In the genomic region with DNA sequence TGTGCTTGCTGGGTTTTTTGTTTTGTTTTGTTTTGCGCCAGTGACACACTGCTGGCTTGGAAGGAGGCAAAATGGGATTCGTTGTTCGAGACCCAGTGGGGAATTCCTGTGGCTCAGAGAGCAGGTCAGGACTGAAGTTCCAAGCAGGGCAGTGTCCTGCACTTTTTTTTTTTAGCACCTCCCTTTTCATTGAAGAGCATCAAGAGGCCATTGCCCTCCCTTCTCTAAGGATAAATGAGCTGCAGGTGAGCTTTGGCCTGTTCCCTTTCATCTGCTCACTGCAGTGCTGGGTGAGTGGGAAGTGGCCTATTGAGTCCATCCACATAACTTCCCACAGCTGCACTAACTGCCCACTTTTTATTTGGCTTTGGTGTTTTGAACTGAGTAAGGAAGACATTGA, we compare ENCODE assay signal across 19 cellular contexts.
DNase-seq lines count a peak whose midpoint lies in the region; ATAC-seq, FAIRE-seq and TF ChIP-seq lines count a peak whose summit lies in the region.
"Had no signal": no experiment of that assay in that cellular context is flagged by ENCODE, and none has a peak within 500 bp of the region (broad histone marks: within the 10 kb centered on the region; RNA-seq: fewer than 3 reads in every experiment).

No MANE protein-coding gene starts in this region.

- no peaks in the 10 kb centered on the region for H3K27me3 ChIP-seq in astrocyte (ENCODE audit: insufficient read depth, low read length)
- H3K27me3 ChIP-seq in HepG2 (ENCODE audit: control insufficient read depth in 1 of 2, insufficient read depth in 2 of 2, low read length in 2 of 2), result no peaks in the 10 kb centered on the region
- H3K27me3 ChIP-seq in stomach, result no peaks in the 10 kb centered on the region
- H3K27me3 ChIP-seq in CD4-positive, alpha-beta memory T cell (ENCODE audit: insufficient read depth, low read length), result no peaks in the 10 kb centered on the region
- H3K27me3 ChIP-seq: ascending aorta, BE2C, ovary had no signal

- no peaks in the 10 kb centered on the region for H3K27me3 Mint-ChIP-seq in astrocyte (ENCODE audit: low read depth, unreplicated experiment)
- no peaks in the 10 kb centered on the region for H3K27me3 Mint-ChIP-seq in CD4-positive, alpha-beta memory T cell
- H3K27me3 Mint-ChIP-seq: T-cell had no signal

- TF ChIP-seq RAD21 in HepG2 (CRISPR knock-in tag; IDR thresholded peaks at IDR 0.05), result no peak

- H3K36me3 ChIP-seq in astrocyte (ENCODE audit: insufficient read depth, low read length) (no peaks in the 10 kb centered on the region), HepG2 (replicated peaks in 1 of 2; ENCODE audit: control insufficient read depth in 1 of 2, insufficient read depth in 2 of 2, low read length in 2 of 2) (no peaks in the 10 kb centered on the region), stomach (peaks cover 0 to 11% (median 2%) of the 10 kb centered on the region in 4 donors)
- H3K36me3 ChIP-seq in CD4-positive, alpha-beta memory T cell (ENCODE audit: insufficient read depth, low read length), result no peaks in the 10 kb centered on the region
- H3K36me3 ChIP-seq: ascending aorta, ovary had no signal

- H3K79me2 ChIP-seq in astrocyte (ENCODE audit: insufficient read depth, low read length) (no peaks in the 10 kb centered on the region), HepG2 (ENCODE audit: insufficient read depth, low read length) (no peaks in the 10 kb centered on the region)

- POLR2A ChIA-PET in HepG2 (lab: Yijun Ruan, JAX), result no interaction called here
- POLR2A ChIA-PET in CD4-positive, alpha-beta memory T cell (lab: Charles Lee; ENCODE audit: partially characterized antibody), result no interaction called here

- no peak overlapping the region for H2AFZ ChIP-seq in astrocyte (ENCODE audit: low read depth, low read length)
- H2AFZ ChIP-seq in HepG2 (ENCODE audit: low read length), result no peak overlapping the region

- H4K20me1 ChIP-seq in astrocyte (ENCODE audit: insufficient read depth, low read length) (no peaks in the 10 kb centered on the region), HepG2 (ENCODE audit: insufficient read depth, low read length) (no peaks in the 10 kb centered on the region)

- no peaks in the 10 kb centered on the region for H3K9me3 ChIP-seq in astrocyte (ENCODE audit: insufficient read depth, low read depth, low read length)
- no peaks in the 10 kb centered on the region for H3K9me3 ChIP-seq in HepG2 (ENCODE audit: low read length)
- no peaks in the 10 kb centered on the region for H3K9me3 ChIP-seq in stomach
- H3K9me3 ChIP-seq in CD4-positive, alpha-beta memory T cell (ENCODE audit: control insufficient read depth in 1 of 2, low read length in 2 of 2), result no peaks in the 10 kb centered on the region
- H3K9me3 ChIP-seq: ascending aorta, BE2C, ovary had no signal

- H3K4me1 Mint-ChIP-seq in astrocyte (ENCODE audit: low read depth, unreplicated experiment), result peaks cover 18% of the 10 kb centered on the region
- H3K4me1 Mint-ChIP-seq in CD4-positive, alpha-beta memory T cell, result no peaks in the 10 kb centered on the region
- H3K4me1 Mint-ChIP-seq: T-cell had no signal

- H3K4me3 ChIP-seq in astrocyte (ENCODE audit: insufficient read depth, low read depth, low read length) (no peak overlapping the region), HepG2 (replicated peaks in 1 of 3; ENCODE audit: insufficient read depth in 1 of 3, low read depth in 2 of 3, low read length in 3 of 3) (peak overlapping the region in 1 of 3 experiments; percentile 1; a peak in 1 of 6 replicates), stomach (no peak overlapping the region), foreskin fibroblast (ENCODE audit: low read depth in 1 of 2, low read length in 2 of 2) (no peak overlapping the region)
- H3K4me3 ChIP-seq in CD4-positive, alpha-beta memory T cell (ENCODE audit: low read length in 2 of 2), result no peak overlapping the region
- H3K4me3 ChIP-seq: ascending aorta, ovary had no signal

- H3K36me3 Mint-ChIP-seq in astrocyte (ENCODE audit: low read depth, unreplicated experiment), result peaks cover 2% of the 10 kb centered on the region
- H3K36me3 Mint-ChIP-seq in CD4-positive, alpha-beta memory T cell, result no peaks in the 10 kb centered on the region
- H3K36me3 Mint-ChIP-seq: T-cell had no signal

- no peak for TF ChIP-seq CTCF in astrocyte (IDR thresholded peaks at IDR 0.05; ENCODE audit: insufficient read depth, low read depth, low read length)
- no peak for TF ChIP-seq CTCF in HepG2 (CRISPR knock-in tag; IDR thresholded peaks at IDR 0.05)
- TF ChIP-seq CTCF in stomach (IDR thresholded peaks at IDR 0.05), result no peak
- no peak for TF ChIP-seq CTCF in foreskin fibroblast (IDR thresholded peaks at IDR 0.05; ENCODE audit: low read depth, low read length)

- TF ChIP-seq POLR2A in HepG2 (IDR thresholded peaks at IDR 0.05; ENCODE audit: insufficient read depth in 1 of 2, low read depth in 2 of 2, low read length in 2 of 2), result no peak
- TF ChIP-seq POLR2A in stomach (IDR thresholded peaks at IDR 0.05), result no peak

- no peak overlapping the region for H3K4me3 Mint-ChIP-seq in astrocyte (ENCODE audit: unreplicated experiment)
- H3K4me3 Mint-ChIP-seq in CD4-positive, alpha-beta memory T cell, result no peak overlapping the region
- H3K4me3 Mint-ChIP-seq: T-cell had no signal

- in situ Hi-C loops in HepG2 (cut with HindIII; ENCODE audit: extremely low pct_ligation_motif_present, low pct_unique_long_range_greater_than_20kb), result no loop called here

- H3K4me1 ChIP-seq in astrocyte (ENCODE audit: insufficient read depth, low read length), result peaks cover 7% of the 10 kb centered on the region
- peaks cover 40% of the 10 kb centered on the region for H3K4me1 ChIP-seq in HepG2 (ENCODE audit: insufficient read depth, low read length)
- peaks cover 4 to 45% (median 12%) of the 10 kb centered on the region in 4 donors for H3K4me1 ChIP-seq in stomach
- no peaks in the 10 kb centered on the region for H3K4me1 ChIP-seq in CD4-positive, alpha-beta memory T cell (ENCODE audit: insufficient read depth, low read length)
- H3K4me1 ChIP-seq: ascending aorta, BE2C had no signal

- intact Hi-C loops in HepG2 (cut with micrococcal nuclease; ENCODE audit: unreplicated experiment), result loop anchor here (10.0 kb wide), 1 partner anchor 90 kb away; a partner anchor contains a TSS
- intact Hi-C loops in stomach (cut with DNase I; ENCODE audit: low total_unique reads), result no loop called here
- intact Hi-C loops in CD4-positive, alpha-beta memory T cell (cut with micrococcal nuclease), result no loop called here

- no peak overlapping the region for H3K27ac ChIP-seq in astrocyte (ENCODE audit: low read depth, low read length)
- peak overlapping the region; percentile 48 for H3K27ac ChIP-seq in HepG2 (ENCODE audit: extremely low read length, insufficient read depth, low read length)
- H3K27ac ChIP-seq in stomach, result peak overlapping the region; percentile 68 to 88 (median 85)
- no peak overlapping the region for H3K27ac ChIP-seq in CD4-positive, alpha-beta memory T cell (ENCODE audit: low read depth, low read length)
- H3K27ac ChIP-seq: ascending aorta, ovary had no signal

- H3K9ac ChIP-seq in astrocyte (ENCODE audit: low read length) (no peak overlapping the region), HepG2 (ENCODE audit: insufficient read depth, low read depth, low read length) (no peak overlapping the region)

- DNase-seq in HTR-8/SVneo (ENCODE audit: insufficient read length, low spot score), result no peak
- no peak for DNase-seq in astrocyte (ENCODE audit: low read depth)
- DNase-seq in HepG2 (ENCODE audit: low spot score), result peak; percentile 43
- DNase-seq in stomach, result no peak
- DNase-seq in CD4-positive, alpha-beta memory T cell, result no peak
- DNase-seq in SW 1271 (lab: John Stamatoyannopoulos, UW), result no peak
- DNase-seq in DMS 273 (lab: John Stamatoyannopoulos, UW; ENCODE audit: unreplicated experiment), result no peak
- no peak for DNase-seq in foreskin fibroblast
- DNase-seq: activated CD4-positive, alpha-beta T cell treated with anti-CD3 and anti-CD28 coated beads, Interleukin-2, amount 50 U/mL, for 48 hours; activated naive CD4-positive, alpha-beta T cell treated with Interleukin-2 at 50 U/mL for 16 hours; BE2C; cortex of kidney; GDM1; NCI-H1694 treated with DMSO at 0.1 percent for 48 hours; ovary; stimulated activated CD4-positive, alpha-beta T cell treated with anti-CD3 and anti-CD28 coated beads, Interleukin-4, amount 100 ng/mL, for 4 hours; substantia nigra; T-cell had no signal

- CTCF ChIA-PET in HepG2 (lab: Yijun Ruan, JAX; ENCODE audit: low intra/inter-chr PET ratio, low total read pairs), result no interaction called here
- CTCF ChIA-PET in CD4-positive, alpha-beta memory T cell (lab: Charles Lee; ENCODE audit: partially characterized antibody), result no interaction called here

- no peaks in the 10 kb centered on the region for H3K9me3 Mint-ChIP-seq in astrocyte (ENCODE audit: unreplicated experiment)
- H3K9me3 Mint-ChIP-seq in CD4-positive, alpha-beta memory T cell, result peaks cover 0 to 8% (median 1%) of the 10 kb centered on the region in 8 donors

- peak; percentile 79 for ATAC-seq in HepG2
- ATAC-seq: T-cell had no signal

- WGBS in HepG2 (ENCODE audit: low lambda C conversion rate), result 30% methylated on average over 3 of the region's 3 CpGs
- 66 to 78% (median 71%) methylated on average over 3 of the region's 3 CpGs for WGBS in stomach, 5 donors

- FAIRE-seq in HTR-8/SVneo (lab: Jason Lieb, UNC), result peak; percentile 80
- no peak for FAIRE-seq in astrocyte (lab: Jason Lieb, UNC)
- no peak for FAIRE-seq in HepG2 (lab: Jason Lieb, UNC)

- no TSS peak for BruUV-seq in HepG2 (replicated peaks; lab: Mats Ljungman, UMichigan)

- H3K4me2 ChIP-seq in astrocyte (ENCODE audit: low read length) (no peak overlapping the region), HepG2 (ENCODE audit: low read depth, low read length) (0 out of 2 replicates have a peak overlapping the region, but pooled peaks have one; percentile 0)

- TF ChIP-seq EP300 in HepG2 (IDR thresholded peaks at IDR 0.05; ENCODE audit: low read depth in 2 of 2, low read length in 2 of 2) (no peak), HepG2 (CRISPR knock-in tag; IDR thresholded peaks at IDR 0.05; ENCODE audit: borderline replicate concordance) (no peak), stomach (IDR thresholded peaks at IDR 0.05) (no peak)

- peak overlapping the region; percentile 3 for H3K27ac Mint-ChIP-seq in astrocyte (ENCODE audit: unreplicated experiment)
- H3K27ac Mint-ChIP-seq in CD4-positive, alpha-beta memory T cell, result no peak overlapping the region
- H3K27ac Mint-ChIP-seq: T-cell had no signal

TF ChIP-seq in HepG2, 621 proteins besides CTCF, POLR2A, EP300 and RAD21 (continues in another document):
- TF ChIP-seq HNRNPL (IDR thresholded peaks at IDR 0.05; ENCODE audit: low read depth, low read length) (no peak), GATAD2A (CRISPR knock-in tag; IDR thresholded peaks at IDR 0.05) (peak; percentile 33; the same call in 1 of the 2 replicates), KDM5B (CRISPR knock-in tag; IDR thresholded peaks at IDR 0.05; ENCODE audit: borderline replicate concordance) (no peak), SALL1 (CRISPR knock-in tag; IDR thresholded peaks at IDR 0.05) (0 out of 2 replicates have a peak, but pooled peaks have one; percentile 26)
- TF ChIP-seq, protein P1, sequence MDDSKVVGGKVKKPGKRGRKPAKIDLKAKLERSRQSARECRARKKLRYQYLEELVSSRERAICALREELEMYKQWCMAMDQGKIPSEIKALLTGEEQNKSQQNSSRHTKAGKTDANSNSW (CRISPR knock-in tag; IDR thresholded peaks at IDR 0.05; ENCODE audit: borderline replicate concordance), result no peak

Comparison
In these comparisons a context has a peak if more than half of its experiments do, and no peak if none do; other contexts are left out.
1. H3K27ac ChIP-seq: peak in HepG2 (single experiment) and stomach (5 of 5); none in astrocyte (single experiment) and CD4-positive, alpha-beta memory T cell (single experiment).